ENCODE assay signal across 16 cellular contexts in the genomic region with DNA sequence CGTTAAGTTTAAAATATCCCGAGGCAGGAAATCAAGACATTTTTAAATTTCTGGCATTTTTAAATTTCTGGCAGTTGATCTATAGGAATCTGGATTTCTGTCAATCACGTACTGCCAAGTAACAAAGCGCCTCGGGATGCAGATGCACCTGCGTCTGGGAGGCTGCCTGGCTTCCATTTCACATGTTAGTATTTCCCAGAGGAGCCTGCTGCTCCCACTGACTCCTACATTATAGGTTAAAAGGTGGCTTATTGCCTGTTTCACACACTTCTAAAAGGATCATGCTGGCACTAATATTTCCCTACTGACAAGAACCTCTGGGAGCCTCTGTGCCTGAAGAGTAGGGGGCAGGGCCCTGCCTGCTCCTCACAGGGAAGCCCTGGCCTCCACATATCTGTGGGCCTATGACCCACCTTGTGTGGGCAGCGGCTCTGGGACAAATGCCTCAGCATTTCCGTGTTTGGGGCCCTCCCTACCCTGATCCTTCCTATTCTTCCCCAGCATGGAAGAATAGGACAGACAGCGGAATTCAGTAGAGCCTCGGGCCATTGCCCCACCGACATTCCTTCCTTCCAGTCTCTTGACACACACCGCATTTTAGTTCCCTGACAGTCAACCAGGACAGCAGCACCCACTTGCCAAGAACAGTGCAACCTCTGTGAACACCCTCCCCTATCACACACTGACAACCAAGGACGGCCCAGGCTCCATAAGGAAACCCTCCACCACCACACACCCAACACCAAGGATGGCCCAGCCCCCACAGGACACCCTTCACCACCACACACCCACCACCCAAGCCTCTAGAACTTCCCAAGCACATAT.
A peak's percentile ranks its signal among the peaks of the same experiment; 100 is the strongest.
DNase-seq lines count a peak whose midpoint lies in the region; ATAC-seq, FAIRE-seq and TF ChIP-seq lines count a peak whose summit lies in the region.
"Had no signal": no experiment of that assay in that cellular context is flagged by ENCODE, and none has a peak within 500 bp of the region (broad histone marks: within the 10 kb centered on the region; RNA-seq: fewer than 3 reads in every experiment).

No MANE protein-coding gene starts in this region.

- DNase-seq in activated naive CD4-positive, alpha-beta T cell treated with anti-CD3 and anti-CD28 coated beads for 36 hours: no peak
- no peak for DNase-seq in activated naive CD4-positive, alpha-beta T cell treated with anti-CD3 and anti-CD28 coated beads, Interleukin-2, amount 50 U/mL, for 16 hours
- DNase-seq in OCI-LY7 (ENCODE audit: low spot score): no peak
- no peak for DNase-seq in central memory CD8-positive, alpha-beta T cell (ENCODE audit: low spot score in 2 of 2)
- DNase-seq in AML-193 (lab: John Stamatoyannopoulos, UW): no peak
- no peak for DNase-seq in NCI-H1930 (lab: John Stamatoyannopoulos, UW)
- no peak for DNase-seq in H54 (ENCODE audit: insufficient read length, low spot score)
- DNase-seq: DMS 273 treated with DMSO at 0.1 percent for 48 hours, GM23248, NCI-H69, retina had no signal

- no peaks in the 10 kb centered on the region for H3K9me2 ChIP-seq in OCI-LY7 (ENCODE audit: insufficient read depth, low read length)

- H3K4me2 ChIP-seq in OCI-LY7 (ENCODE audit: low read length): no peak overlapping the region

- H3K27ac Mint-ChIP-seq in activated naive CD4-positive, alpha-beta T cell treated with anti-CD3 and anti-CD28 coated beads for 36 hours: peak overlapping the region; percentile 50
- peak overlapping the region; percentile 88 for H3K27ac Mint-ChIP-seq in central memory CD8-positive, alpha-beta T cell (ENCODE audit: low read depth)
- H3K27ac Mint-ChIP-seq in stimulated activated memory B cell treated with anti-CD40 and anti-IgM and Interleukin-4, amounts not matched to agents 10 μg/mL and 1 μg/mL and 100 μg/mL, for 72 hours: peak overlapping the region; percentile 75

- H3K36me3 ChIP-seq in OCI-LY7 (ENCODE audit: insufficient read depth, low read length): no peaks in the 10 kb centered on the region
- H3K36me3 ChIP-seq: breast epithelium, tibial nerve had no signal

- H3K36me3 Mint-ChIP-seq in activated naive CD4-positive, alpha-beta T cell treated with anti-CD3 and anti-CD28 coated beads for 36 hours (ENCODE audit: low read depth): no peaks in the 10 kb centered on the region
- peaks cover 4% of the 10 kb centered on the region for H3K36me3 Mint-ChIP-seq in central memory CD8-positive, alpha-beta T cell (ENCODE audit: insufficient read depth)
- H3K36me3 Mint-ChIP-seq in stimulated activated memory B cell treated with anti-CD40 and anti-IgM and Interleukin-4, amounts not matched to agents 10 μg/mL and 1 μg/mL and 100 μg/mL, for 72 hours: no peaks in the 10 kb centered on the region

- H3K4me3 ChIP-seq in OCI-LY7 (ENCODE audit: low read depth, low read length, poor library complexity, severe bottlenecking): no peak overlapping the region
- H3K4me3 ChIP-seq: breast epithelium, GM23248, tibial nerve had no signal

- no peaks in the 10 kb centered on the region for H3K79me2 ChIP-seq in OCI-LY7 (ENCODE audit: insufficient read depth, low read depth, low read length)

- intact Hi-C loops in activated naive CD4-positive, alpha-beta T cell treated with anti-CD3 and anti-CD28 coated beads for 36 hours (cut with micrococcal nuclease): loop anchor here (1.0 kb wide), 4 partner anchors 9 to 105 kb away; partner anchors contain the start of gene PARP4
- intact Hi-C loops in OCI-LY7 (cut with micrococcal nuclease; ENCODE audit: unreplicated experiment): no loop called here

- peaks cover 25% of the 10 kb centered on the region for H3K4me1 Mint-ChIP-seq in activated naive CD4-positive, alpha-beta T cell treated with anti-CD3 and anti-CD28 coated beads for 36 hours (ENCODE audit: low read depth)
- peaks cover 44% of the 10 kb centered on the region for H3K4me1 Mint-ChIP-seq in central memory CD8-positive, alpha-beta T cell
- peaks cover 27% of the 10 kb centered on the region for H3K4me1 Mint-ChIP-seq in stimulated activated memory B cell treated with anti-CD40 and anti-IgM and Interleukin-4, amounts not matched to agents 10 μg/mL and 1 μg/mL and 100 μg/mL, for 72 hours
- H3K4me1 Mint-ChIP-seq: nephron had no signal

- H2AFZ ChIP-seq in OCI-LY7 (ENCODE audit: low read length): peak overlapping the region; percentile 98

- H3K9me3 Mint-ChIP-seq in activated naive CD4-positive, alpha-beta T cell treated with anti-CD3 and anti-CD28 coated beads for 36 hours: no peaks in the 10 kb centered on the region
- no peaks in the 10 kb centered on the region for H3K9me3 Mint-ChIP-seq in central memory CD8-positive, alpha-beta T cell
- no peaks in the 10 kb centered on the region for H3K9me3 Mint-ChIP-seq in stimulated activated memory B cell treated with anti-CD40 and anti-IgM and Interleukin-4, amounts not matched to agents 10 μg/mL and 1 μg/mL and 100 μg/mL, for 72 hours
- H3K9me3 Mint-ChIP-seq: nephron had no signal

- H3K4me1 ChIP-seq in OCI-LY7 (ENCODE audit: insufficient read depth, low read length, poor library complexity, severe bottlenecking): peaks cover 20% of the 10 kb centered on the region
- H3K4me1 ChIP-seq: breast epithelium had no signal

- ATAC-seq in central memory CD8-positive, alpha-beta T cell (replicated peaks; ENCODE audit: extremely low read depth, poor library complexity, severe bottlenecking): no peak
- ATAC-seq in stimulated activated memory B cell treated with anti-CD40 and anti-IgM and Interleukin-4, amounts not matched to agents 10 μg/mL and 1 μg/mL and 100 μg/mL, for 72 hours: no peak
- ATAC-seq: HepG2 had no signal

- no peaks in the 10 kb centered on the region for H3K27me3 Mint-ChIP-seq in activated naive CD4-positive, alpha-beta T cell treated with anti-CD3 and anti-CD28 coated beads for 36 hours (ENCODE audit: low read depth)
- H3K27me3 Mint-ChIP-seq in central memory CD8-positive, alpha-beta T cell: no peaks in the 10 kb centered on the region
- H3K27me3 Mint-ChIP-seq in stimulated activated memory B cell treated with anti-CD40 and anti-IgM and Interleukin-4, amounts not matched to agents 10 μg/mL and 1 μg/mL and 100 μg/mL, for 72 hours: no peaks in the 10 kb centered on the region

- CTCF ChIA-PET in activated naive CD4-positive, alpha-beta T cell treated with anti-CD3 and anti-CD28 coated beads for 36 hours (lab: Charles Lee): interaction anchor here (1.0 kb wide), 1 partner anchor 38 kb away, joined by 3 read pairs; no protein-coding TSS in a partner anchor
- CTCF ChIA-PET in OCI-LY7 (lab: Charles Lee; ENCODE audit: unreplicated experiment): no interaction called here

- no TSS peak for BruUV-seq in OCI-LY7 (replicated peaks; lab: Mats Ljungman, UMichigan)

- no peaks in the 10 kb centered on the region for H4K20me1 ChIP-seq in OCI-LY7 (ENCODE audit: insufficient read depth, low read length)

- TF ChIP-seq CTCF in OCI-LY7 (conservative IDR thresholded peaks at IDR 0.05; ENCODE audit: low read length): no peak

- H3K27ac ChIP-seq in OCI-LY7 (ENCODE audit: low read depth, low read length, poor library complexity, severe bottlenecking): no peak overlapping the region
- H3K27ac ChIP-seq: breast epithelium, GM23248, tibial nerve had no signal

- POLR2A ChIA-PET in OCI-LY7 (lab: Charles Lee): interaction anchor here (1.1 kb wide), 1 partner anchor 111 kb away, joined by 3 read pairs; no protein-coding TSS in a partner anchor

- H3K4me3 Mint-ChIP-seq in activated naive CD4-positive, alpha-beta T cell treated with anti-CD3 and anti-CD28 coated beads for 36 hours: no peak overlapping the region
- H3K4me3 Mint-ChIP-seq in central memory CD8-positive, alpha-beta T cell: peak overlapping the region; percentile 1
- H3K4me3 Mint-ChIP-seq in stimulated activated memory B cell treated with anti-CD40 and anti-IgM and Interleukin-4, amounts not matched to agents 10 μg/mL and 1 μg/mL and 100 μg/mL, for 72 hours: no peak overlapping the region
- H3K4me3 Mint-ChIP-seq: nephron had no signal

- H3K9me3 ChIP-seq in OCI-LY7 (ENCODE audit: low read length): no peaks in the 10 kb centered on the region
- H3K9me3 ChIP-seq: breast epithelium, tibial nerve had no signal

- FAIRE-seq in H54 (lab: Jason Lieb, UNC): no peak
- FAIRE-seq: HepG2 had no signal

- no peak for TF ChIP-seq POLR2A in H54 (IDR thresholded peaks at IDR 0.05; ENCODE audit: low read depth, low read length)
